In genomic region chr20:16261733-16262277, GRCh38 we compare ENCODE assay signal across 23 cellular contexts.
"Had no signal": no experiment of that assay in that cellular context is flagged by ENCODE, and none has a peak within 500 bp of the region (broad histone marks: within the 10 kb centered on the region; RNA-seq: fewer than 3 reads in every experiment).

No MANE protein-coding gene starts in this region.

- H3K27ac ChIP-seq: coronary artery, left ventricle myocardium inferior, lower lobe of right lung, neural progenitor cell, ovary had no signal

- H3K4me2 ChIP-seq: neural progenitor cell had no signal

- H3K4me3 Mint-ChIP-seq: immature natural killer cell; memory B cell; natural killer cell treated with Interleukin-12 subunit alpha and Interleukin-12 subunit beta and Interleukin-15 and Interleukin-18, amount 100 ng/mL, for 72 hours; neural progenitor cell had no signal

- H3K4me1 Mint-ChIP-seq: immature natural killer cell, memory B cell had no signal

- H3K4me1 ChIP-seq: neural progenitor cell had no signal

- H3K27ac Mint-ChIP-seq: immature natural killer cell; memory B cell; natural killer cell treated with Interleukin-12 subunit alpha and Interleukin-12 subunit beta and Interleukin-15 and Interleukin-18, amount 100 ng/mL, for 72 hours; neural progenitor cell; progenitor cell of endocrine pancreas had no signal

- H3K9ac ChIP-seq: neural progenitor cell had no signal

- H3K27me3 ChIP-seq: neural progenitor cell, ovary had no signal

- ATAC-seq: esophagus mucosa; left cardiac atrium; lower lobe of right lung; natural killer cell treated with Interleukin-12 subunit alpha and Interleukin-12 subunit beta and Interleukin-15 and Interleukin-18, amount 100 ng/mL, for 72 hours; right cardiac atrium had no signal

- H3K9me3 ChIP-seq: ovary had no signal

- H2AFZ ChIP-seq: neural progenitor cell had no signal

- H3K36me3 ChIP-seq: heart right ventricle, left ventricle myocardium inferior, lower lobe of right lung, neural progenitor cell, ovary had no signal

- FAIRE-seq: frontal cortex, kidney, small intestine, urothelium cell line had no signal

- H3K4me3 ChIP-seq: coronary artery, heart right ventricle, left ventricle myocardium inferior, lower lobe of right lung, neural progenitor cell, ovary had no signal

- DNase-seq: effector CD4-positive, alpha-beta T cell; heart right ventricle; immature natural killer cell; kidney; left cardiac atrium; left ventricle myocardium inferior; lower lobe of right lung; midbrain; nucleus accumbens; right cardiac atrium; small intestine; stimulated activated CD4-positive, alpha-beta T cell treated with anti-CD3 and anti-CD28 coated beads, Interleukin-2, amount 100 ng/mL, for 48 hours; stimulated activated naive CD4-positive, alpha-beta T cell treated with Interleukin-2 at 50 U/mL for 16 hours; trophoblast cell had no signal
